8 cellular contexts compared by ENCODE assay signal in genomic region chr1:150066838-150067183, GRCh38. TPM values are rescaled to one million over a fixed set of nuclear protein-coding genes. Genes with fewer than 3 reads are reported as not detected.
DNase-seq lines count a peak whose midpoint lies in the region; ATAC-seq, FAIRE-seq and TF ChIP-seq lines count a peak whose summit lies in the region.

No MANE protein-coding gene starts in this region.

- peaks cover 25% of the 10 kb centered on the region for H3K36me3 Mint-ChIP-seq in activated T-helper 17 cell treated with anti-CD3 and anti-CD28 coated beads, Interleukin-2, amount 50 U/mL, for 72 hours (ENCODE audit: low read depth)

- no peak for TF ChIP-seq CTCF in pancreas (IDR thresholded peaks at IDR 0.05)

- peak; percentile 97 for DNase-seq in NCI-H526 treated with DMSO at 0.1 percent for 48 hours (lab: John Stamatoyannopoulos, UW)
- peak; percentile 63 for DNase-seq in Right ventricle myocardium inferior (ENCODE audit: missing footprints)
- peak; percentile 19 to 74 (median 52) for DNase-seq in pancreas
- peak; percentile 56 for DNase-seq in urothelium cell line (ENCODE audit: low spot score)
- DNase-seq in mucosa of gallbladder (ENCODE audit: low spot score), result no peak

- H3K27me3 Mint-ChIP-seq in activated T-helper 17 cell treated with anti-CD3 and anti-CD28 coated beads, Interleukin-2, amount 50 U/mL, for 72 hours, result no peaks in the 10 kb centered on the region

- WGBS in pancreas, 2 donors, result 0% methylated on average over 18 of the region's 18 CpGs

- FAIRE-seq in pancreas (lab: Jason Lieb, UNC), result no peak
- FAIRE-seq in urothelium cell line (lab: Jason Lieb, UNC), result no peak

- peak overlapping the region; percentile 37 to 72 (median 66) for H3K4me3 ChIP-seq in pancreas

- no peaks in the 10 kb centered on the region for H3K27me3 ChIP-seq in pancreas

- H3K27ac ChIP-seq in pancreas, result peak overlapping the region; percentile 66 to 96 (median 81)

- intact Hi-C loops in Right ventricle myocardium inferior (cut with DNase I) (loop anchor here (2.0 kb wide), 2 partner anchors 56 to 102 kb away; partner anchors contain the start of gene OTUD7B), pancreas (cut with DNase I) (no loop called here)

- no peaks in the 10 kb centered on the region for H3K9me3 Mint-ChIP-seq in activated T-helper 17 cell treated with anti-CD3 and anti-CD28 coated beads, Interleukin-2, amount 50 U/mL, for 72 hours

- peak overlapping the region; percentile 96 for H3K27ac Mint-ChIP-seq in activated T-helper 17 cell treated with anti-CD3 and anti-CD28 coated beads, Interleukin-2, amount 50 U/mL, for 72 hours

- peaks cover 24% of the 10 kb centered on the region for H3K4me1 Mint-ChIP-seq in activated T-helper 17 cell treated with anti-CD3 and anti-CD28 coated beads, Interleukin-2, amount 50 U/mL, for 72 hours

- peak; percentile 52 for ATAC-seq in GM18502 (IDR thresholded peaks at IDR 0.05; ENCODE audit: poor library complexity, unreplicated experiment)
- ATAC-seq in HG02852 (IDR thresholded peaks at IDR 0.05; ENCODE audit: unreplicated experiment), result peak; percentile 26
- peak; percentile 56 for ATAC-seq in activated T-helper 17 cell treated with anti-CD3 and anti-CD28 coated beads, Interleukin-2, amount 50 U/mL, for 72 hours (replicated peaks)
- peak; percentile 57 for ATAC-seq in Right ventricle myocardium inferior
- ATAC-seq in pancreas, result peak; percentile 32 to 70 (median 58)

- H3K9me3 ChIP-seq in pancreas, result no peaks in the 10 kb centered on the region

- H3K4me1 ChIP-seq in pancreas, result peaks cover 0 to 8% (median 7%) of the 10 kb centered on the region in 3 donors

- H3K36me3 ChIP-seq in pancreas, result no peaks in the 10 kb centered on the region

- H3K4me3 Mint-ChIP-seq in activated T-helper 17 cell treated with anti-CD3 and anti-CD28 coated beads, Interleukin-2, amount 50 U/mL, for 72 hours, result peak overlapping the region; percentile 98

RNA-seq across cellular contexts. Expression of gene VPS45, which starts 0.8 kb away (rescaled TPM):
- total RNA-seq in activated T-helper 17 cell treated with anti-CD3 and anti-CD28 coated beads, Interleukin-2, amount 50 U/mL, for 72 hours, result 10 to 100 TPM; 24.7 to 26.9 TPM
- 49.0 TPM for total RNA-seq in Right ventricle myocardium inferior
- 10 to 100 TPM in 3 of 6 donors, 1 to 10 TPM in 3; 7.4 to 18.7 (median 10.0) TPM for total RNA-seq in pancreas
- 10 to 100 TPM; 14.9 to 23.7 TPM for polyA plus RNA-seq in pancreas
- total RNA-seq in mucosa of gallbladder, result 37.1 TPM

RNA-seq across cellular contexts. Expression of gene OTUD7B, which starts 56.3 kb away (rescaled TPM):
- total RNA-seq in activated T-helper 17 cell treated with anti-CD3 and anti-CD28 coated beads, Interleukin-2, amount 50 U/mL, for 72 hours, result 10 to 100 TPM; 21.4 to 48.7 TPM
- total RNA-seq in Right ventricle myocardium inferior (24.5 TPM), pancreas (10 to 100 TPM in 3 of 6 donors, 1 to 10 TPM in 3; 8.0 to 16.9 (median 9.9) TPM), mucosa of gallbladder (35.2 TPM)
- polyA plus RNA-seq in pancreas, result 1 to 10 TPM; 2.6 to 4.0 TPM
